33 cellular contexts compared by ENCODE assay signal in genomic region chr18:13943338-13943737, GRCh38. TPM values are rescaled to one million over a fixed set of nuclear protein-coding genes. Genes with fewer than 3 reads are reported as not detected.
A peak's percentile ranks its signal among the peaks of the same experiment; 100 is the strongest.
DNase-seq lines count a peak whose midpoint lies in the region; ATAC-seq and TF ChIP-seq lines count a peak whose summit lies in the region.
"Had no signal": no experiment of that assay in that cellular context is flagged by ENCODE, and none has a peak within 500 bp of the region (broad histone marks: within the 10 kb centered on the region; RNA-seq: fewer than 3 reads in every experiment).

No MANE protein-coding gene starts in this region.

- H3K9me3 ChIP-seq in DND-41 (ENCODE audit: insufficient read depth, low read length, severe bottlenecking): no peaks in the 10 kb centered on the region
- H3K9me3 ChIP-seq: A549, BE2C, BLaER1, Caco-2 had no signal

- H3K4me1 Mint-ChIP-seq in activated CD4-positive, alpha-beta T cell treated with anti-CD3 and anti-CD28 coated beads, Interleukin-2, amount 10 ng/mL, durations not matched to agents 24 days and 14 days: no peaks in the 10 kb centered on the region
- H3K4me1 Mint-ChIP-seq: CD14-positive monocyte; CD4-positive, alpha-beta memory T cell; CD8-positive, alpha-beta memory T cell had no signal

- no peaks in the 10 kb centered on the region for H3K36me3 ChIP-seq in DND-41 (ENCODE audit: insufficient read depth, low read length)
- H3K36me3 ChIP-seq: BE2C; BLaER1; BLaER1 treated with 17β-estradiol and CSF1 and Interleukin-3, amounts not matched to agents 10 nM and 100 nM had no signal

- no peaks in the 10 kb centered on the region for H3K4me1 ChIP-seq in DND-41 (ENCODE audit: insufficient read depth, low read length)
- H3K4me1 ChIP-seq: A549, BE2C, Caco-2 had no signal

- TF ChIP-seq CTCF in DND-41 (IDR thresholded peaks at IDR 0.05; ENCODE audit: borderline replicate concordance, extremely low read depth, low read length, poor library complexity, severe bottlenecking): no peak

- DNase-seq in activated CD4-positive, alpha-beta T cell treated with anti-CD3 and anti-CD28 coated beads, Interleukin-2, amount 10 ng/mL, durations not matched to agents 24 days and 14 days: peak; percentile 12
- DNase-seq in activated CD4-positive, alpha-beta T cell treated with anti-CD3 and anti-CD28 coated beads, Interleukin-2, amount 50 U/mL, for 48 hours: no peak
- DNase-seq in DND-41 (peak; percentile 21), NOMO-1 treated with DMSO at 0.1 percent for 48 hours (lab: John Stamatoyannopoulos, UW; ENCODE audit: unreplicated experiment) (no peak)
- DNase-seq: 8988T; ACHN; AML-193; BE2C; C1 segment of cervical spinal cord; Caco-2; Calu3; CD4-positive, alpha-beta memory T cell; CD4-positive, alpha-beta T cell; CD4-positive, CD25-positive, alpha-beta regulatory T cell; CD8-positive, alpha-beta memory T cell; CD8-positive, alpha-beta T cell; COR-L47; DMS 273 treated with DMSO at 0.1 percent for 48 hours; DMS153; DMS53; DMS79; DMS79 treated with DMSO at 0.1 percent for 48 hours; EL had no signal

- H3K27ac ChIP-seq in DND-41 (ENCODE audit: low read length): no peak overlapping the region
- H3K27ac ChIP-seq: 22Rv1; A549; BLaER1; BLaER1 treated with 17β-estradiol and CSF1 and Interleukin-3, amounts not matched to agents 10 nM and 100 nM; C4-2B had no signal

- no peak overlapping the region for H3K4me2 ChIP-seq in DND-41 (ENCODE audit: insufficient read depth, low read length)
- H3K4me2 ChIP-seq: A549; BLaER1; BLaER1 treated with 17β-estradiol and CSF1 and Interleukin-3, amounts not matched to agents 10 nM and 100 nM had no signal

- H3K4me3 ChIP-seq in DND-41 (ENCODE audit: low read depth in 1 of 2, low read length in 2 of 2): no peak overlapping the region
- H3K4me3 ChIP-seq: A549; BLaER1; BLaER1 treated with 17β-estradiol and CSF1 and Interleukin-3, amounts not matched to agents 10 nM and 100 nM had no signal

- no peaks in the 10 kb centered on the region for H3K27me3 Mint-ChIP-seq in activated CD4-positive, alpha-beta T cell treated with anti-CD3 and anti-CD28 coated beads, Interleukin-2, amount 10 ng/mL, durations not matched to agents 24 days and 14 days
- H3K27me3 Mint-ChIP-seq: B cell; CD4-positive, alpha-beta memory T cell; CD8-positive, alpha-beta memory T cell had no signal

- no peak overlapping the region for H3K4me3 Mint-ChIP-seq in activated CD4-positive, alpha-beta T cell treated with anti-CD3 and anti-CD28 coated beads, Interleukin-2, amount 10 ng/mL, durations not matched to agents 24 days and 14 days
- H3K4me3 Mint-ChIP-seq: B cell; CD14-positive monocyte; CD4-positive, alpha-beta memory T cell; CD4-positive, alpha-beta T cell; CD4-positive, CD25-positive, alpha-beta regulatory T cell; CD8-positive, alpha-beta memory T cell; CD8-positive, alpha-beta T cell had no signal

- H4K20me1 ChIP-seq in DND-41 (ENCODE audit: insufficient read depth, low read length): no peaks in the 10 kb centered on the region
- H4K20me1 ChIP-seq: BLaER1; BLaER1 treated with 17β-estradiol and CSF1 and Interleukin-3, amounts not matched to agents 10 nM and 100 nM had no signal

- H2AFZ ChIP-seq in DND-41 (ENCODE audit: low read depth, low read length): no peak overlapping the region

- H3K79me2 ChIP-seq in DND-41 (ENCODE audit: insufficient read depth, low read length): no peaks in the 10 kb centered on the region

- no peaks in the 10 kb centered on the region for H3K9me3 Mint-ChIP-seq in activated CD4-positive, alpha-beta T cell treated with anti-CD3 and anti-CD28 coated beads, Interleukin-2, amount 10 ng/mL, durations not matched to agents 24 days and 14 days

- H3K9ac ChIP-seq in DND-41 (ENCODE audit: low read depth, low read length): no peak overlapping the region
- H3K9ac ChIP-seq: BLaER1; BLaER1 treated with 17β-estradiol and CSF1 and Interleukin-3, amounts not matched to agents 10 nM and 100 nM had no signal

- intact Hi-C loops in activated CD4-positive, alpha-beta T cell treated with anti-CD3 and anti-CD28 coated beads, Interleukin-2, amount 10 ng/mL, durations not matched to agents 24 days and 14 days (cut with micrococcal nuclease): no loop called here

- no peaks in the 10 kb centered on the region for H3K27me3 ChIP-seq in DND-41 (ENCODE audit: insufficient read depth, low read length, poor library complexity)
- H3K27me3 ChIP-seq: BE2C; BLaER1; BLaER1 treated with 17β-estradiol and CSF1 and Interleukin-3, amounts not matched to agents 10 nM and 100 nM had no signal

- no peaks in the 10 kb centered on the region for H3K36me3 Mint-ChIP-seq in activated CD4-positive, alpha-beta T cell treated with anti-CD3 and anti-CD28 coated beads, Interleukin-2, amount 10 ng/mL, durations not matched to agents 24 days and 14 days (ENCODE audit: low read depth)
- H3K36me3 Mint-ChIP-seq: CD14-positive monocyte; CD4-positive, alpha-beta memory T cell; CD4-positive, CD25-positive, alpha-beta regulatory T cell; CD8-positive, alpha-beta T cell had no signal

- H3K27ac Mint-ChIP-seq in activated CD4-positive, alpha-beta T cell treated with anti-CD3 and anti-CD28 coated beads, Interleukin-2, amount 10 ng/mL, durations not matched to agents 24 days and 14 days: no peak overlapping the region
- H3K27ac Mint-ChIP-seq: B cell; CD14-positive monocyte; CD4-positive, alpha-beta memory T cell; CD4-positive, alpha-beta T cell; CD4-positive, CD25-positive, alpha-beta regulatory T cell; CD8-positive, alpha-beta memory T cell; CD8-positive, alpha-beta T cell had no signal

- peak; percentile 50; the same call in 1 of the 3 replicates for ATAC-seq in DND-41 (ENCODE audit: insufficient read depth, low read depth)
- ATAC-seq: A549; CD8-positive, alpha-beta T cell had no signal

RNA-seq across cellular contexts. Expression of gene MC2R, which starts 28.0 kb away (rescaled TPM):
- total RNA-seq in activated CD4-positive, alpha-beta T cell treated with anti-CD3 and anti-CD28 coated beads, Interleukin-2, amount 10 ng/mL, durations not matched to agents 24 days and 14 days: not detected in 2 replicates
- total RNA-seq: A172; A673; B cell; Caco-2; Calu3; CD4-positive, alpha-beta memory T cell; CD4-positive, alpha-beta T cell; CD4-positive, CD25-positive, alpha-beta regulatory T cell; CD8-positive, alpha-beta memory T cell; CD8-positive, alpha-beta T cell; Daoy had no signal

Comparison
In these comparisons a context has a peak if more than half of its experiments do, and no peak if none do; other contexts are left out.
1. DNase-seq: peak in activated CD4-positive, alpha-beta T cell treated with anti-CD3 and anti-CD28 coated beads, Interleukin-2, amount 10 ng/mL, durations not matched to agents 24 days and 14 days (single experiment) and DND-41 (single experiment); none in activated CD4-positive, alpha-beta T cell treated with anti-CD3 and anti-CD28 coated beads, Interleukin-2, amount 50 U/mL, for 48 hours (0 of 2) and NOMO-1 treated with DMSO at 0.1 percent for 48 hours (single experiment).